Comparison of ENCODE assay signal across 10 cellular contexts in the genomic region with DNA sequence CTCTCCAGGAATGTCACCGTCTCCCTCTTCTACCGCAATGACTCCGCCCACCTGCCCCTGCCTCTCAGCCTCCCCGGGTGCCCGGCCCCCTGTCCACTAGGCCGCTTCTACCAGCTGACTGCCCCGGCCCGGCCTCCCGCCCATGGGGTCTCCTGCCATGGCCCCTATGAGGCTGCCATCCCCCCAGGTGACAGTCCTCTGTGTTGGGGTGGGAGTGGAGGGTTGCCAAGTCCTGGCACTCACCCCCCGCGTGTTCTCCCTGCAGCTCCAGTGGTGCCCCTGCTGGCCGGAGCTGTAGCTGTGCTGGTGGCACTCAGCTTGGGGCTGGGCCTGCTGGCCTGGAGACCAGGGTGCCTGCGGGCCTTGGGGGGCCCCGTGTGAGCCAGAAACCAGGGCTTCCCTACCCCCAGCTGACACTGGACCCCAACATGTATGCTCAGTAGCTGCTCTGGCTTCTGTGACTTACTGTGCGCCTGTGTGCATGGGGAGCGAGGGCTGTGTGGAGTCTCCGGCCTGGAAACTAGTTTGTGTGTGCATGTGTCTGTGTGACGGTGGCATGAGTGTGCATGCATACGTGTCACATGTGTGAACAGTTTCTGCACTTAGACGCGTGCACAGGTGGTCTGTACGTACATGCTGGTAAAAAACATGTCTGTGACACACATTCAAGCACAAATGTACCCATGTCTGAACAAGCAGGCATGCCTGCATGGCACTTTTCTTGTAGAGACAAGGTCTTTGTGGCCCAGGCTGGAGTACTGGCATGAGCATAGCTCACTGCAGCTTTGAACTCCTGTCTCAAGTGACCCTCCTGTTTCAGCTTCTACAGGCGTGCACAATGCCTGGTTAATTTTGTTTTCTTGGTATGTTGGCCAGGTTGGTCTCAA. TPM values are rescaled to one million over a fixed set of nuclear protein-coding genes. Genes with fewer than 3 reads are reported as not detected.
DNase-seq lines count a peak whose midpoint lies in the region; ATAC-seq lines count a peak whose summit lies in the region.
"Had no signal": no experiment of that assay in that cellular context is flagged by ENCODE, and none has a peak within 500 bp of the region (broad histone marks: within the 10 kb centered on the region; RNA-seq: fewer than 3 reads in every experiment).

No MANE protein-coding gene starts in this region.

- H3K27me3 Mint-ChIP-seq in activated CD4-positive, alpha-beta T cell treated with anti-CD3 and anti-CD28 coated beads for 36 hours, result no peaks in the 10 kb centered on the region
- no peaks in the 10 kb centered on the region for H3K27me3 Mint-ChIP-seq in activated CD4-positive, alpha-beta T cell treated with anti-CD3 and anti-CD28 coated beads, Interleukin-2, amount 10 ng/mL, durations not matched to agents 7 days and 5 days

- POLR2A ChIA-PET in activated CD4-positive, alpha-beta T cell treated with anti-CD3 and anti-CD28 coated beads for 36 hours (lab: Charles Lee), result interaction anchor here (0.9 to 1.4 kb wide), 3 partner anchors 10 to 70 kb away, joined by 3 to 5 read pairs (median 3); no protein-coding TSS in a partner anchor
- POLR2A ChIA-PET in activated CD4-positive, alpha-beta T cell treated with anti-CD3 and anti-CD28 coated beads, Interleukin-2, amount 10 ng/mL, durations not matched to agents 7 days and 5 days (lab: Charles Lee), result no interaction called here

- intact Hi-C loops in activated CD4-positive, alpha-beta T cell treated with anti-CD3 and anti-CD28 coated beads for 36 hours (cut with DNase I, micrococcal nuclease), result loop anchor here in 1 of 2 experiments (5.0 to 10.0 kb wide), 2 partner anchors 127 to 430 kb away; partner anchors contain the start of gene NAPSA

- DNase-seq in activated CD4-positive, alpha-beta T cell treated with anti-CD3 and anti-CD28 coated beads for 36 hours, result peak; percentile 47
- DNase-seq in activated CD4-positive, alpha-beta T cell treated with anti-CD3 and anti-CD28 coated beads, Interleukin-2, amount 10 ng/mL, durations not matched to agents 7 days and 5 days, result no peak
- DNase-seq in Kasumi-1 (lab: John Stamatoyannopoulos, UW), result peak; percentile 70 to 72
- DNase-seq in activated CD8-positive, alpha-beta memory T cell treated with anti-CD3 and anti-CD28 coated beads for 48 hours (ENCODE audit: low read depth in 2 of 3, low spot score in 2 of 3), result peak in 2 of 3 experiments; percentile 35 to 51
- peak in 2 of 3 experiments; percentile 25 to 57 for DNase-seq in stimulated activated CD4-positive, alpha-beta T cell treated with anti-CD3 and anti-CD28 coated beads, TNF-alpha, amount 100 ng/mL, for 24 hours (ENCODE audit: low read depth in 3 of 3)
- no peak for DNase-seq in T1000 (lab: John Stamatoyannopoulos, UW)
- DNase-seq: GDM1, NCI-H446 treated with DMSO at 0.1 percent for 48 hours had no signal

- H3K27ac Mint-ChIP-seq in activated CD4-positive, alpha-beta T cell treated with anti-CD3 and anti-CD28 coated beads for 36 hours, result no peak overlapping the region
- no peak overlapping the region for H3K27ac Mint-ChIP-seq in activated CD4-positive, alpha-beta T cell treated with anti-CD3 and anti-CD28 coated beads, Interleukin-2, amount 10 ng/mL, durations not matched to agents 7 days and 5 days

- peaks cover 25% of the 10 kb centered on the region for H3K36me3 Mint-ChIP-seq in activated CD4-positive, alpha-beta T cell treated with anti-CD3 and anti-CD28 coated beads for 36 hours (ENCODE audit: low read depth)
- peaks cover 5% of the 10 kb centered on the region for H3K36me3 Mint-ChIP-seq in activated CD4-positive, alpha-beta T cell treated with anti-CD3 and anti-CD28 coated beads, Interleukin-2, amount 10 ng/mL, durations not matched to agents 7 days and 5 days (ENCODE audit: low read depth)

- CTCF ChIA-PET in activated CD4-positive, alpha-beta T cell treated with anti-CD3 and anti-CD28 coated beads for 36 hours (lab: Charles Lee), result interaction anchor here (0.9 to 1.0 kb wide), 3 partner anchors 13 to 186 kb away, joined by 3 to 4 read pairs (median 4); no protein-coding TSS in a partner anchor
- CTCF ChIA-PET in activated CD4-positive, alpha-beta T cell treated with anti-CD3 and anti-CD28 coated beads, Interleukin-2, amount 10 ng/mL, durations not matched to agents 7 days and 5 days (lab: Charles Lee), result interaction anchor here (1.4 to 1.7 kb wide), 2 partner anchors 9 to 11 kb away, joined by 3 to 8 read pairs; no protein-coding TSS in a partner anchor

- peaks cover 6% of the 10 kb centered on the region for H3K4me1 Mint-ChIP-seq in activated CD4-positive, alpha-beta T cell treated with anti-CD3 and anti-CD28 coated beads for 36 hours
- peaks cover 3% of the 10 kb centered on the region for H3K4me1 Mint-ChIP-seq in activated CD4-positive, alpha-beta T cell treated with anti-CD3 and anti-CD28 coated beads, Interleukin-2, amount 10 ng/mL, durations not matched to agents 7 days and 5 days

- H3K4me3 Mint-ChIP-seq in activated CD4-positive, alpha-beta T cell treated with anti-CD3 and anti-CD28 coated beads for 36 hours, result peak overlapping the region; percentile 26
- no peak overlapping the region for H3K4me3 Mint-ChIP-seq in activated CD4-positive, alpha-beta T cell treated with anti-CD3 and anti-CD28 coated beads, Interleukin-2, amount 10 ng/mL, durations not matched to agents 7 days and 5 days

- H3K9me3 Mint-ChIP-seq in activated CD4-positive, alpha-beta T cell treated with anti-CD3 and anti-CD28 coated beads for 36 hours (ENCODE audit: low read depth), result no peaks in the 10 kb centered on the region
- H3K9me3 Mint-ChIP-seq in activated CD4-positive, alpha-beta T cell treated with anti-CD3 and anti-CD28 coated beads, Interleukin-2, amount 10 ng/mL, durations not matched to agents 7 days and 5 days, result no peaks in the 10 kb centered on the region

- ATAC-seq in activated CD4-positive, alpha-beta T cell treated with anti-CD3 and anti-CD28 coated beads for 36 hours, result peak; percentile 27
- ATAC-seq in GM18861 (IDR thresholded peaks at IDR 0.05; ENCODE audit: unreplicated experiment), result no peak
- ATAC-seq in HG02759 (IDR thresholded peaks at IDR 0.05; ENCODE audit: unreplicated experiment), result no peak

RNA-seq across cellular contexts. Expression of gene ACP4, which starts 4.8 kb away (rescaled TPM):
- total RNA-seq in activated CD4-positive, alpha-beta T cell treated with anti-CD3 and anti-CD28 coated beads for 36 hours, result not detected
- not detected for total RNA-seq in activated CD4-positive, alpha-beta T cell treated with anti-CD3 and anti-CD28 coated beads, Interleukin-2, amount 10 ng/mL, durations not matched to agents 7 days and 5 days

RNA-seq across cellular contexts. Expression of gene GPR32, which starts 24.8 kb away (rescaled TPM):
- not detected for total RNA-seq in activated CD4-positive, alpha-beta T cell treated with anti-CD3 and anti-CD28 coated beads for 36 hours
- total RNA-seq in activated CD4-positive, alpha-beta T cell treated with anti-CD3 and anti-CD28 coated beads, Interleukin-2, amount 10 ng/mL, durations not matched to agents 7 days and 5 days, result not detected

RNA-seq across cellular contexts. Expression of gene KLK1, which starts 28.6 kb away (rescaled TPM):
- 1 to 10 TPM; 2.4 to 2.6 TPM for total RNA-seq in activated CD4-positive, alpha-beta T cell treated with anti-CD3 and anti-CD28 coated beads for 36 hours
- 1 to 10 TPM in 1 of 2 experiments, under 1 TPM in 1; 0.75 to 1.1 TPM for total RNA-seq in activated CD4-positive, alpha-beta T cell treated with anti-CD3 and anti-CD28 coated beads, Interleukin-2, amount 10 ng/mL, durations not matched to agents 7 days and 5 days

RNA-seq across cellular contexts. Expression of gene KLK15, which starts 38.4 kb away (rescaled TPM):
- total RNA-seq in activated CD4-positive, alpha-beta T cell treated with anti-CD3 and anti-CD28 coated beads for 36 hours, result not detected
- not detected for total RNA-seq in activated CD4-positive, alpha-beta T cell treated with anti-CD3 and anti-CD28 coated beads, Interleukin-2, amount 10 ng/mL, durations not matched to agents 7 days and 5 days

RNA-seq across cellular contexts. Expression of gene KLK3, which starts 59.7 kb away (rescaled TPM):
- not detected for total RNA-seq in activated CD4-positive, alpha-beta T cell treated with anti-CD3 and anti-CD28 coated beads for 36 hours
- total RNA-seq in activated CD4-positive, alpha-beta T cell treated with anti-CD3 and anti-CD28 coated beads, Interleukin-2, amount 10 ng/mL, durations not matched to agents 7 days and 5 days, result not detected

Comparison
In these comparisons a context has a peak if more than half of its experiments do, and no peak if none do; other contexts are left out.
1. DNase-seq: peak in activated CD4-positive, alpha-beta T cell treated with anti-CD3 and anti-CD28 coated beads for 36 hours (single experiment), Kasumi-1 (2 of 2), activated CD8-positive, alpha-beta memory T cell treated with anti-CD3 and anti-CD28 coated beads for 48 hours (2 of 3) and stimulated activated CD4-positive, alpha-beta T cell treated with anti-CD3 and anti-CD28 coated beads, TNF-alpha, amount 100 ng/mL, for 24 hours (2 of 3); none in activated CD4-positive, alpha-beta T cell treated with anti-CD3 and anti-CD28 coated beads, Interleukin-2, amount 10 ng/mL, durations not matched to agents 7 days and 5 days (single experiment) and T1000 (single experiment).